ENCODE assay signal across 32 cellular contexts in genomic region chr12:34287437-34287836, GRCh38.
"Had no signal": no experiment of that assay in that cellular context is flagged by ENCODE, and none has a peak within 500 bp of the region (broad histone marks: within the 10 kb centered on the region; RNA-seq: fewer than 3 reads in every experiment).

No MANE protein-coding gene starts in this region.

- H3K9me3 ChIP-seq: upper lobe of right lung had no signal

- H3K27ac ChIP-seq: adrenal gland, ascending aorta, cardiac muscle cell, pancreas, psoas muscle, sigmoid colon, suprapubic skin, tibial artery, upper lobe of right lung, VCaP had no signal

- H3K4me3 Mint-ChIP-seq: activated naive CD4-positive, alpha-beta T cell treated with anti-CD3 and anti-CD28 coated beads for 36 hours; activated naive CD8-positive, alpha-beta T cell treated with anti-CD3 and anti-CD28 coated beads for 36 hours; brain; effector memory CD8-positive, alpha-beta T cell; naive thymus-derived CD4-positive, alpha-beta T cell; stimulated activated naive B cell treated with anti-CD40 and anti-IgM and Interleukin-4, amounts not matched to agents 10 μg/mL and 1 μg/mL and 100 μg/mL, for 72 hours; T-helper 1 cell treated with Interleukin-12 subunit alpha and Interleukin-12 subunit beta and Interleukin-4 antibody, amounts not matched to agents 30 μg/mL and 1 μg/mL, for 36 hours had no signal

- ATAC-seq: activated CD4-positive, CD25-positive, alpha-beta regulatory T cell treated with anti-CD3 and anti-CD28 coated beads, Interleukin-2, amount 50 U/mL, for 24 hours; effector memory CD8-positive, alpha-beta T cell; esophagus mucosa; naive thymus-derived CD4-positive, alpha-beta T cell; pancreas; psoas muscle; stimulated activated naive B cell treated with anti-CD40 and anti-IgM and Interleukin-4, amounts not matched to agents 10 μg/mL and 1 μg/mL and 100 μg/mL, for 72 hours; upper lobe of right lung had no signal

- H3K4me1 Mint-ChIP-seq: activated naive CD8-positive, alpha-beta T cell treated with anti-CD3 and anti-CD28 coated beads for 36 hours; brain; stimulated activated naive B cell treated with anti-CD40 and anti-IgM and Interleukin-4, amounts not matched to agents 10 μg/mL and 1 μg/mL and 100 μg/mL, for 72 hours had no signal

- H3K27ac Mint-ChIP-seq: activated naive CD4-positive, alpha-beta T cell treated with anti-CD3 and anti-CD28 coated beads for 36 hours; activated naive CD8-positive, alpha-beta T cell treated with anti-CD3 and anti-CD28 coated beads for 36 hours; brain; effector memory CD8-positive, alpha-beta T cell; naive thymus-derived CD4-positive, alpha-beta T cell; stimulated activated naive B cell treated with anti-CD40 and anti-IgM and Interleukin-4, amounts not matched to agents 10 μg/mL and 1 μg/mL and 100 μg/mL, for 72 hours; T-helper 1 cell treated with Interleukin-12 subunit alpha and Interleukin-12 subunit beta and Interleukin-4 antibody, amounts not matched to agents 30 μg/mL and 1 μg/mL, for 36 hours had no signal

- H3K4me1 ChIP-seq: adrenal gland, ascending aorta, pancreas, psoas muscle, sigmoid colon, suprapubic skin, tibial artery, upper lobe of right lung had no signal

- H3K36me3 ChIP-seq: adrenal gland, ascending aorta, cardiac muscle cell, pancreas, sigmoid colon, suprapubic skin, tibial artery, upper lobe of right lung had no signal

- DNase-seq: activated CD4-positive, alpha-beta T cell treated with anti-CD3 and anti-CD28 coated beads for 48 hours; activated CD4-positive, alpha-beta T cell treated with anti-CD3 and anti-CD28 coated beads, Interleukin-2, amount 50 U/mL, for 48 hours; activated CD8-positive, alpha-beta memory T cell treated with anti-CD3 and anti-CD28 coated beads, Interleukin-2, amount 50 U/mL, for 4 hours; activated naive CD4-positive, alpha-beta T cell treated with anti-CD3 and anti-CD28 coated beads for 36 hours; activated naive CD8-positive, alpha-beta T cell treated with anti-CD3 and anti-CD28 coated beads for 36 hours; activated T-cell treated with anti-CD3 and anti-CD28 coated beads, Interleukin-2, amount 50 U/mL, for 48 hours; cortex of kidney; effector memory CD8-positive, alpha-beta T cell; foreskin fibroblast; kidney glomerular epithelial cell; mammary epithelial cell; midbrain; naive thymus-derived CD4-positive, alpha-beta T cell; small intestine; stimulated activated CD4-positive, alpha-beta T cell treated with anti-CD3 and anti-CD28 coated beads, Interleukin-1b, Interleukin-23, amount 100 ng/mL, for 48 hours; stimulated activated naive B cell treated with anti-CD40 and anti-IgM and Interleukin-4, amounts not matched to agents 10 μg/mL and 1 μg/mL and 100 μg/mL, for 72 hours; SW 1271; T-helper 9 cell; upper lobe of right lung had no signal

- H3K27me3 Mint-ChIP-seq: activated naive CD8-positive, alpha-beta T cell treated with anti-CD3 and anti-CD28 coated beads for 36 hours; brain; effector memory CD8-positive, alpha-beta T cell; stimulated activated naive B cell treated with anti-CD40 and anti-IgM and Interleukin-4, amounts not matched to agents 10 μg/mL and 1 μg/mL and 100 μg/mL, for 72 hours had no signal

- H3K27me3 ChIP-seq: adrenal gland, ascending aorta, cardiac muscle cell, pancreas, sigmoid colon, suprapubic skin, tibial artery, upper lobe of right lung had no signal

- H3K4me3 ChIP-seq: adrenal gland, ascending aorta, cardiac muscle cell, pancreas, psoas muscle, sigmoid colon, suprapubic skin, tibial artery, upper lobe of right lung had no signal

- H3K36me3 Mint-ChIP-seq: activated naive CD8-positive, alpha-beta T cell treated with anti-CD3 and anti-CD28 coated beads for 36 hours; brain had no signal
